ENCODE assay signal across 21 cellular contexts in the genomic region with DNA sequence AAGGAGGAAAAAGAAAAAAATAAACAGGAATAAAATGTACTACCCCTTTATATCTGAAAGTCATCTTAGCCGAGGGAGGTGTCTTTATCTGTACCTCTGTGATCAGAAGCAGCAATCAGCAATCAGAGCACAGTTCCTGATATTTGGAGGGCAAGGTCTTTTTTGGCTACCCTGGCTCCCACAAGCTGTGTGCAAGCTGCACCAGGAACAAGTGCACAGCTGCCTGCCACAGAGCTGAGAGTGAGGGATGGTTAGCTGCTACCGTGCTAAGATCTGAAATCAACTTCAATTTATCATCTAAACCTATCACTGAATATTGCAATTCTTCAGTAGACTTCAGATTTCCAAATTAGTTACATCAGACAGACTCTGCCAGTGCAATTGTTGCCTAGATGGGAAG.
DNase-seq lines count a peak whose midpoint lies in the region; ATAC-seq and TF ChIP-seq lines count a peak whose summit lies in the region.
"Had no signal": no experiment of that assay in that cellular context is flagged by ENCODE, and none has a peak within 500 bp of the region (broad histone marks: within the 10 kb centered on the region; RNA-seq: fewer than 3 reads in every experiment).

No MANE protein-coding gene starts in this region.

- H3K27ac ChIP-seq in H9 (ENCODE audit: insufficient read length, low read depth, low read length) (no peak overlapping the region), iPS-18a (ENCODE audit: low read length) (no peak overlapping the region)
- H3K27ac ChIP-seq: A549 had no signal

- ATAC-seq in WTC11 (no peak), left ventricle myocardium superior (no peak), HG03135 (IDR thresholded peaks at IDR 0.05; ENCODE audit: unreplicated experiment) (no peak), mucosa of descending colon (no peak)
- ATAC-seq: A549 had no signal

- intact Hi-C loops in left ventricle myocardium superior (cut with micrococcal nuclease) (no loop called here), mucosa of descending colon (cut with DNase I, micrococcal nuclease) (no loop called here)

- H2BK120ac ChIP-seq in H9 (ENCODE audit: low read depth, low read length, poor library complexity, severe bottlenecking) = no peak overlapping the region

- H2AFZ ChIP-seq in H9 (ENCODE audit: low read length) = no peak overlapping the region

- H3K9me3 Mint-ChIP-seq in H9 = no peaks in the 10 kb centered on the region
- no peaks in the 10 kb centered on the region for H3K9me3 Mint-ChIP-seq in WTC11
- H3K9me3 Mint-ChIP-seq in activated CD4-positive, alpha-beta memory T cell treated with anti-CD3 and anti-CD28 coated beads, Interleukin-2, amount 10 ng/mL, durations not matched to agents 7 days and 5 days = peaks cover 2% of the 10 kb centered on the region

- H3K9ac ChIP-seq in H9 (ENCODE audit: extremely low read depth, insufficient read length, low read length) = no peak overlapping the region
- peak overlapping the region; percentile 4 for H3K9ac ChIP-seq in iPS-18a (ENCODE audit: low read length)

- no peak overlapping the region for H2BK12ac ChIP-seq in H9 (ENCODE audit: insufficient read length, low read depth, low read length)

- H3K14ac ChIP-seq in H9 (ENCODE audit: insufficient read depth, low read length) = no peak overlapping the region

- no peak overlapping the region for H2BK20ac ChIP-seq in H9 (ENCODE audit: low read depth, low read length, poor library complexity, severe bottlenecking)

- H4K5ac ChIP-seq in H9 (ENCODE audit: insufficient read length, low read depth, low read length) = no peak overlapping the region

- no peak overlapping the region for H3K4ac ChIP-seq in H9 (ENCODE audit: low read depth, low read length)

- DNase-seq in Ammon's horn (ENCODE audit: low spot score) (peak; percentile 18), H9 (no peak), WTC11 (ENCODE audit: low spot score) (no peak), left ventricle myocardium superior (no peak), mucosa of descending colon (no peak)
- DNase-seq in activated CD4-positive, alpha-beta memory T cell treated with anti-CD3 and anti-CD28 coated beads, Interleukin-2, amount 10 ng/mL, durations not matched to agents 7 days and 5 days = no peak
- DNase-seq: 8988T; ACHN; AML-193; C1 segment of cervical spinal cord; Calu3; CD4-positive, alpha-beta memory T cell; COR-L47; DMS53; DMS79 treated with DMSO at 0.1 percent for 48 hours; GF-D8; HFFc6 had no signal

- no peak overlapping the region for H3K18ac ChIP-seq in H9 (ENCODE audit: insufficient read length, low read depth, low read length)

- POLR2A ChIA-PET in WTC11 (lab: Charles Lee) = no interaction called here
- POLR2A ChIA-PET in activated CD4-positive, alpha-beta memory T cell treated with anti-CD3 and anti-CD28 coated beads, Interleukin-2, amount 10 ng/mL, durations not matched to agents 7 days and 5 days (lab: Charles Lee) = no interaction called here

- no CpG with 5 or more reads among the region's 2 CpGs for WGBS in H9 (ENCODE audit: extremely low coverage, insufficient read length, low lambda C conversion rate)

- H3K36me3 Mint-ChIP-seq in H9 (ENCODE audit: insufficient read depth in 1 of 3, low read depth in 3 of 3) (no peaks in the 10 kb centered on the region; a peak in 1 of 7 replicates), WTC11 (no peaks in the 10 kb centered on the region)
- H3K36me3 Mint-ChIP-seq in activated CD4-positive, alpha-beta memory T cell treated with anti-CD3 and anti-CD28 coated beads, Interleukin-2, amount 10 ng/mL, durations not matched to agents 7 days and 5 days (ENCODE audit: low read depth) = no peaks in the 10 kb centered on the region
- H3K36me3 Mint-ChIP-seq: CD4-positive, alpha-beta memory T cell had no signal

- TF ChIP-seq CTCF in H9 (conservative IDR thresholded peaks at IDR 0.05) = no peak
- TF ChIP-seq CTCF in WTC11 (IDR thresholded peaks at IDR 0.05) = no peak
- no peak for TF ChIP-seq CTCF in mucosa of descending colon (IDR thresholded peaks at IDR 0.05)

- no peak overlapping the region for H3K4me3 ChIP-seq in iPS-18a (ENCODE audit: low read length)
- no peak overlapping the region for H3K4me3 ChIP-seq in mucosa of descending colon
- H3K4me3 ChIP-seq: A549, HAP-1 had no signal

- H3K9me3 ChIP-seq in H9 (ENCODE audit: control insufficient read depth, low read depth, low read length) = no peaks in the 10 kb centered on the region
- H3K9me3 ChIP-seq in iPS-18a (ENCODE audit: control insufficient read depth, low read depth, low read length) = no peaks in the 10 kb centered on the region
- no peaks in the 10 kb centered on the region for H3K9me3 ChIP-seq in mucosa of descending colon
- H3K9me3 ChIP-seq: A549, HAP-1 had no signal

- H4K20me1 ChIP-seq in H9 (ENCODE audit: control insufficient read depth, insufficient read depth, insufficient read length) = no peaks in the 10 kb centered on the region

- peak overlapping the region in 2 of 3 experiments; percentile 39 to 52; a peak in 3 of 7 replicates for H3K27ac Mint-ChIP-seq in H9
- H3K27ac Mint-ChIP-seq in WTC11 = peak overlapping the region; percentile 66; the same call in 1 of the 2 replicates
- H3K27ac Mint-ChIP-seq in activated CD4-positive, alpha-beta memory T cell treated with anti-CD3 and anti-CD28 coated beads, Interleukin-2, amount 10 ng/mL, durations not matched to agents 7 days and 5 days = no peak overlapping the region
- H3K27ac Mint-ChIP-seq: CD4-positive, alpha-beta memory T cell; HFFc6 had no signal

- H3T11ph ChIP-seq in H9 (ENCODE audit: low read length) = no peak overlapping the region

- H4K8ac ChIP-seq in H9 (replicated peaks; ENCODE audit: insufficient read length, low read depth, low read length) = no peak overlapping the region

- H2AK5ac ChIP-seq in H9 (ENCODE audit: insufficient read length, low read length) = no peak overlapping the region

- H2BK5ac ChIP-seq in H9 (ENCODE audit: insufficient read length, low read length) = no peak overlapping the region

- H3K23ac ChIP-seq in H9 (ENCODE audit: insufficient read length, low read depth, low read length) = no peak overlapping the region

- CTCF ChIA-PET in WTC11 (lab: Charles Lee) = no interaction called here
- CTCF ChIA-PET in activated CD4-positive, alpha-beta memory T cell treated with anti-CD3 and anti-CD28 coated beads, Interleukin-2, amount 10 ng/mL, durations not matched to agents 7 days and 5 days (lab: Charles Lee) = no interaction called here

- H3K23me2 ChIP-seq in H9 (ENCODE audit: insufficient read length, low read depth, low read length, poor library complexity, severe bottlenecking) = no peaks in the 10 kb centered on the region

- H3K27me3 ChIP-seq in H9 (ENCODE audit: insufficient read depth, low read length) = no peaks in the 10 kb centered on the region
- H3K27me3 ChIP-seq in iPS-18a (ENCODE audit: control insufficient read depth, insufficient read depth, low read length) = no peaks in the 10 kb centered on the region

- no peaks in the 10 kb centered on the region for H3K79me1 ChIP-seq in H9 (ENCODE audit: insufficient read depth, low read depth, low read length, poor library complexity, severe bottlenecking)

- no peak overlapping the region for H2BK15ac ChIP-seq in H9 (ENCODE audit: low read depth, low read length)

- H3K4me3 Mint-ChIP-seq in H9 = no peak overlapping the region
- H3K4me3 Mint-ChIP-seq in WTC11 = no peak overlapping the region
- no peak overlapping the region for H3K4me3 Mint-ChIP-seq in activated CD4-positive, alpha-beta memory T cell treated with anti-CD3 and anti-CD28 coated beads, Interleukin-2, amount 10 ng/mL, durations not matched to agents 7 days and 5 days
- H3K4me3 Mint-ChIP-seq: CD4-positive, alpha-beta memory T cell; HFFc6 had no signal

- H3K36me3 ChIP-seq in iPS-18a (ENCODE audit: control insufficient read depth, low read depth, low read length) (no peaks in the 10 kb centered on the region), mucosa of descending colon (ENCODE audit: low read depth) (no peaks in the 10 kb centered on the region)
- H3K36me3 ChIP-seq: HAP-1 had no signal

- H3K4me2 ChIP-seq in H9 (ENCODE audit: insufficient read depth, insufficient read length, low read length) = no peak overlapping the region
- H3K4me2 ChIP-seq: A549 had no signal

- no peak overlapping the region for H3K56ac ChIP-seq in H9 (ENCODE audit: insufficient read length, low read depth, low read length)

- H3K4me1 Mint-ChIP-seq in H9 (peaks cover 19 to 21% of the 10 kb centered on the region in 2 experiments), WTC11 (peaks cover 18% of the 10 kb centered on the region)
- H3K4me1 Mint-ChIP-seq in activated CD4-positive, alpha-beta memory T cell treated with anti-CD3 and anti-CD28 coated beads, Interleukin-2, amount 10 ng/mL, durations not matched to agents 7 days and 5 days = no peaks in the 10 kb centered on the region
- H3K4me1 Mint-ChIP-seq: CD4-positive, alpha-beta memory T cell had no signal

- no peak overlapping the region for H4K91ac ChIP-seq in H9 (ENCODE audit: insufficient read length, low read depth, low read length)

- H3K79me2 ChIP-seq in H9 (ENCODE audit: insufficient read depth, low read length) = no peaks in the 10 kb centered on the region

- no peaks in the 10 kb centered on the region for H3K27me3 Mint-ChIP-seq in H9 (ENCODE audit: low read depth)
- H3K27me3 Mint-ChIP-seq in WTC11 (ENCODE audit: low read depth) = no peaks in the 10 kb centered on the region
- H3K27me3 Mint-ChIP-seq in activated CD4-positive, alpha-beta memory T cell treated with anti-CD3 and anti-CD28 coated beads, Interleukin-2, amount 10 ng/mL, durations not matched to agents 7 days and 5 days = no peaks in the 10 kb centered on the region
- H3K27me3 Mint-ChIP-seq: CD4-positive, alpha-beta memory T cell had no signal

- H3K4me1 ChIP-seq in H9 (ENCODE audit: insufficient read depth, low read length) (peaks cover 2% of the 10 kb centered on the region; the same call in 1 of the 2 replicates), iPS-18a (ENCODE audit: control insufficient read depth, low read depth, low read length) (peaks cover 15% of the 10 kb centered on the region), mucosa of descending colon (ENCODE audit: low read depth) (no peaks in the 10 kb centered on the region)
- H3K4me1 ChIP-seq: A549, HAP-1 had no signal

TF ChIP-seq in WTC11, 78 proteins besides CTCF, POLR2A, EP300 and RAD21 (continues in another document):
- TF ChIP-seq ZNF416 (CRISPR knock-in tag; IDR thresholded peaks at IDR 0.05) (no peak), NR1H2 (CRISPR knock-in tag; IDR thresholded peaks at IDR 0.05) (no peak)
- TF ChIP-seq, protein P1, sequence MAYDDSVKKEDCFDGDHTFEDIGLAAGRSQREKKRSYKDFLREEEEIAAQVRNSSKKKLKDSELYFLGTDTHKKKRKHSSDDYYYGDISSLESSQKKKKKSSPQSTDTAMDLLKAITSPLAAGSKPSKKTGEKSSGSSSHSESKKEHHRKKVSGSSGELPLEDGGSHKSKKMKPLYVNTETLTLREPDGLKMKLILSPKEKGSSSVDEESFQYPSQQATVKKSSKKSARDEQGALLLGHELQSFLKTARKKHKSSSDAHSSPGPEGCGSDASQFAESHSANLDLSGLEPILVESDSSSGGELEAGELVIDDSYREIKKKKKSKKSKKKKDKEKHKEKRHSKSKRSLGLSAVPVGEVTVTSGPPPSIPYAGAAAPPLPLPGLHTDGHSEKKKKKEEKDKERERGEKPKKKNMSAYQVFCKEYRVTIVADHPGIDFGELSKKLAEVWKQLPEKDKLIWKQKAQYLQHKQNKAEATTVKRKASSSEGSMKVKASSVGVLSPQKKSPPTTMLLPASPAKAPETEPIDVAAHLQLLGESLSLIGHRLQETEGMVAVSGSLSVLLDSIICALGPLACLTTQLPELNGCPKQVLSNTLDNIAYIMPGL (CRISPR knock-in tag; IDR thresholded peaks at IDR 0.05) = no peak
